In genomic region chr1:43034195-43034658, GRCh38 we compare ENCODE assay signal across 1 cellular context.
TF ChIP-seq lines count a peak whose summit lies in the region.

No MANE protein-coding gene starts in this region.

TF ChIP-seq in GM23338, 12 proteins besides CTCF, POLR2A, EP300 and RAD21 (continued from another document):
- TF ChIP-seq ZNF462 (CRISPR knock-in tag; IDR thresholded peaks at IDR 0.05) (no peak), EZH2 (IDR thresholded peaks at IDR 0.05; ENCODE audit: low read depth, unreplicated experiment) (no peak), ZNF114 (CRISPR knock-in tag; IDR thresholded peaks at IDR 0.05) (no peak), STAT1 (IDR thresholded peaks at IDR 0.05; ENCODE audit: unreplicated experiment) (no peak), NANOG (IDR thresholded peaks at IDR 0.05; ENCODE audit: borderline replicate concordance) (no peak), ETS1 (IDR thresholded peaks at IDR 0.05) (no peak), JUNB (IDR thresholded peaks at IDR 0.05; ENCODE audit: unreplicated experiment) (no peak)
TF ChIP-seq in GM23338: peak in this region for 0.
